In the genomic region with DNA sequence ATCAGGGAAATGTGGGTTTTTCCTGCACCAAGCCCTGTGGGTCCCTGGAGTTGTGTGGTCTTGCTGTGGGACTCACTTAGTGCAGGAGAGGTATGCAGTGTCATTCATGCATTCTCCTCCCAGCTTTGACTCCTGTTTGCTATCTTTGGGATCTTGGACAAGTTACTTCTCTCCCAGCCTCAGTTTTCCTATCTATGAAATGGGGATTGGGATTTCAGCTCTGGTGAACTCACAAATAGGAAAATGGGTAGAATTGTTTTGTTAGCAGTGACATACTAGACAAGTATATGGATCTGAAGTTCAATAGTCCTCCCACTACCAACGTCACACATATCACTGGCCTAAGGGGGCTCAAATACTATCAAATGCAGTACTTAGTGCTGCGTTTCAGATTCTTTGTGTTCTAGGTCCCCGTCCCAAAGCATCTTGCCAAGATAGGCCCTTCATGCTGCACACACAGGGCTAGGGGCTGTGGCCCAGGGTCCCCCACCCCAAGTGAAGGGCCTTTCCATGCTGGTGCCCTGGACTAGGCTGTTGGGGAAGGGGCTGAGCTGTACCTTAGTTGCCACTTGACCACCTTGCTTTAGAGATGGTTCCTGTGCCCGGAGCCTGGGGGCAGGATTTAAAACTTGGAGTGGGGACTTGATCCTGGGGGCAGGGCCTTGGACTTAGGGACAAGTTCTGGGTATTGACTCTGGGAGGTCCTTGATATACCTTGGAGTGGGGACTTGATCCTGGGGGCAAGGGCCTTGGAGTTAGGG, we compare ENCODE assay signal across 20 cellular contexts.
"Had no signal": no experiment of that assay in that cellular context is flagged by ENCODE, and none has a peak within 500 bp of the region (broad histone marks: within the 10 kb centered on the region; RNA-seq: fewer than 3 reads in every experiment).

No MANE protein-coding gene starts in this region.

- FAIRE-seq: bronchial epithelial cell, RCC 7860 had no signal

- H3K9me3 Mint-ChIP-seq: activated naive CD4-positive, alpha-beta T cell treated with anti-CD3 and anti-CD28 coated beads, Interleukin-2, amount 50 U/mL, for 24 hours had no signal

- H3K27ac Mint-ChIP-seq: activated CD4-positive, alpha-beta memory T cell treated with anti-CD3 and anti-CD28 coated beads for 36 hours; activated CD4-positive, alpha-beta T cell treated with anti-CD3 and anti-CD28 coated beads, Interleukin-2, amount 10 ng/mL, durations not matched to agents 7 days and 5 days; T-helper 1 cell treated with Interleukin-12 subunit alpha and Interleukin-12 subunit beta and Interleukin-4 antibody, amounts not matched to agents 30 μg/mL and 1 μg/mL, for 36 hours had no signal

- DNase-seq: activated CD4-positive, alpha-beta memory T cell treated with anti-CD3 and anti-CD28 coated beads for 36 hours; activated CD4-positive, alpha-beta T cell treated with anti-CD3 and anti-CD28 coated beads, Interleukin-2, amount 10 ng/mL, durations not matched to agents 7 days and 5 days; activated CD4-positive, CD25-positive, alpha-beta regulatory T cell; activated naive CD4-positive, alpha-beta T cell; activated T-cell treated with anti-CD3 and anti-CD28 coated beads for 4 hours; amniotic stem cell; body of pancreas; central memory CD4-positive, alpha-beta T cell; NCI-H1105 treated with DMSO at 0.1 percent for 48 hours; NCI-H1436 treated with DMSO at 0.1 percent for 48 hours; NCI-H187; NCI-H2081; NCI-H524; SHP77 treated with DMSO at 0.1 percent for 48 hours; T-helper 9 cell had no signal

- H3K27me3 ChIP-seq: ascending aorta, body of pancreas had no signal

- H3K4me3 ChIP-seq: ascending aorta, body of pancreas had no signal

- H3K9me3 ChIP-seq: ascending aorta, body of pancreas had no signal

- H3K4me1 ChIP-seq: body of pancreas had no signal

- H3K36me3 ChIP-seq: ascending aorta had no signal

- H3K27me3 Mint-ChIP-seq: activated naive CD4-positive, alpha-beta T cell treated with anti-CD3 and anti-CD28 coated beads, Interleukin-2, amount 50 U/mL, for 24 hours had no signal

- H3K4me3 Mint-ChIP-seq: activated CD4-positive, alpha-beta memory T cell treated with anti-CD3 and anti-CD28 coated beads for 36 hours; activated CD4-positive, alpha-beta T cell treated with anti-CD3 and anti-CD28 coated beads, Interleukin-2, amount 10 ng/mL, durations not matched to agents 7 days and 5 days; activated naive CD4-positive, alpha-beta T cell treated with anti-CD3 and anti-CD28 coated beads, Interleukin-2, amount 50 U/mL, for 24 hours; T-helper 1 cell treated with Interleukin-12 subunit alpha and Interleukin-12 subunit beta and Interleukin-4 antibody, amounts not matched to agents 30 μg/mL and 1 μg/mL, for 36 hours had no signal

- H3K36me3 Mint-ChIP-seq: activated CD4-positive, alpha-beta memory T cell treated with anti-CD3 and anti-CD28 coated beads for 36 hours; activated naive CD4-positive, alpha-beta T cell treated with anti-CD3 and anti-CD28 coated beads, Interleukin-2, amount 50 U/mL, for 24 hours had no signal

- ATAC-seq: body of pancreas had no signal

- H3K27ac ChIP-seq: ascending aorta, body of pancreas had no signal
